1 cellular context compared by ENCODE assay signal in the genomic region with DNA sequence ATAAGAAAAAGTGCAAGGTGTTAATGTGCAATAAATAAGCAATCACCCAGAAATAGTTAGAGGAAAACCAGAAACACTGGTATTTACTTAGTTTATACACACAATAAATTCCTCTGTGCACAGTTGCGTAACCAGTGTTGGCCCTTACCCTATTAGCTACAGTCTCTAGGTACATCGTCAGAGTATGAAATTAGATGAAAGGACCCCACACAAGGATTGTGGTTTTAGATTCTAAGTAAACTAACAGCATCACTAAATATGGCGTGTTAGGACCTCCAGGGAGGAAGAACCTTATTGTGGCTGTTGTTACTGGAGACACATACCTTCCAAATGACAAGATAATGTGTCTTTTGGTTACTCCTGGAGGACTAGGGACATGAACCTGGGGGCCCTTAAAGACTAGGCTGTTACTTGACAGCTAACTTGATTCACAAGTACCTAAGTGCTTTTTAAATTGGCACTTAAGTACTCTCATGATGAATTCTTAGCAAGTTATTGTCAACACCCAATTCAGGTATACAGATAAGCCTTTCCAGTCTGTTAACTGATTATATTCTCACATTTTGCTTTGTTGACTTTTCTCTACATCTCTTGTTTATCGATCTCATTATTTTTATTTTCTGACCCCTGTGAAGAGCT.
TF ChIP-seq lines count a peak whose summit lies in the region.

No MANE protein-coding gene starts in this region.

TF ChIP-seq in HepG2, 621 proteins besides CTCF, POLR2A, EP300 and RAD21 (continued from another document and continues in another):
- no peak for TF ChIP-seq ZZZ3 (CRISPR knock-in tag; IDR thresholded peaks at IDR 0.05; ENCODE audit: borderline replicate concordance)
- TF ChIP-seq, protein P1, sequence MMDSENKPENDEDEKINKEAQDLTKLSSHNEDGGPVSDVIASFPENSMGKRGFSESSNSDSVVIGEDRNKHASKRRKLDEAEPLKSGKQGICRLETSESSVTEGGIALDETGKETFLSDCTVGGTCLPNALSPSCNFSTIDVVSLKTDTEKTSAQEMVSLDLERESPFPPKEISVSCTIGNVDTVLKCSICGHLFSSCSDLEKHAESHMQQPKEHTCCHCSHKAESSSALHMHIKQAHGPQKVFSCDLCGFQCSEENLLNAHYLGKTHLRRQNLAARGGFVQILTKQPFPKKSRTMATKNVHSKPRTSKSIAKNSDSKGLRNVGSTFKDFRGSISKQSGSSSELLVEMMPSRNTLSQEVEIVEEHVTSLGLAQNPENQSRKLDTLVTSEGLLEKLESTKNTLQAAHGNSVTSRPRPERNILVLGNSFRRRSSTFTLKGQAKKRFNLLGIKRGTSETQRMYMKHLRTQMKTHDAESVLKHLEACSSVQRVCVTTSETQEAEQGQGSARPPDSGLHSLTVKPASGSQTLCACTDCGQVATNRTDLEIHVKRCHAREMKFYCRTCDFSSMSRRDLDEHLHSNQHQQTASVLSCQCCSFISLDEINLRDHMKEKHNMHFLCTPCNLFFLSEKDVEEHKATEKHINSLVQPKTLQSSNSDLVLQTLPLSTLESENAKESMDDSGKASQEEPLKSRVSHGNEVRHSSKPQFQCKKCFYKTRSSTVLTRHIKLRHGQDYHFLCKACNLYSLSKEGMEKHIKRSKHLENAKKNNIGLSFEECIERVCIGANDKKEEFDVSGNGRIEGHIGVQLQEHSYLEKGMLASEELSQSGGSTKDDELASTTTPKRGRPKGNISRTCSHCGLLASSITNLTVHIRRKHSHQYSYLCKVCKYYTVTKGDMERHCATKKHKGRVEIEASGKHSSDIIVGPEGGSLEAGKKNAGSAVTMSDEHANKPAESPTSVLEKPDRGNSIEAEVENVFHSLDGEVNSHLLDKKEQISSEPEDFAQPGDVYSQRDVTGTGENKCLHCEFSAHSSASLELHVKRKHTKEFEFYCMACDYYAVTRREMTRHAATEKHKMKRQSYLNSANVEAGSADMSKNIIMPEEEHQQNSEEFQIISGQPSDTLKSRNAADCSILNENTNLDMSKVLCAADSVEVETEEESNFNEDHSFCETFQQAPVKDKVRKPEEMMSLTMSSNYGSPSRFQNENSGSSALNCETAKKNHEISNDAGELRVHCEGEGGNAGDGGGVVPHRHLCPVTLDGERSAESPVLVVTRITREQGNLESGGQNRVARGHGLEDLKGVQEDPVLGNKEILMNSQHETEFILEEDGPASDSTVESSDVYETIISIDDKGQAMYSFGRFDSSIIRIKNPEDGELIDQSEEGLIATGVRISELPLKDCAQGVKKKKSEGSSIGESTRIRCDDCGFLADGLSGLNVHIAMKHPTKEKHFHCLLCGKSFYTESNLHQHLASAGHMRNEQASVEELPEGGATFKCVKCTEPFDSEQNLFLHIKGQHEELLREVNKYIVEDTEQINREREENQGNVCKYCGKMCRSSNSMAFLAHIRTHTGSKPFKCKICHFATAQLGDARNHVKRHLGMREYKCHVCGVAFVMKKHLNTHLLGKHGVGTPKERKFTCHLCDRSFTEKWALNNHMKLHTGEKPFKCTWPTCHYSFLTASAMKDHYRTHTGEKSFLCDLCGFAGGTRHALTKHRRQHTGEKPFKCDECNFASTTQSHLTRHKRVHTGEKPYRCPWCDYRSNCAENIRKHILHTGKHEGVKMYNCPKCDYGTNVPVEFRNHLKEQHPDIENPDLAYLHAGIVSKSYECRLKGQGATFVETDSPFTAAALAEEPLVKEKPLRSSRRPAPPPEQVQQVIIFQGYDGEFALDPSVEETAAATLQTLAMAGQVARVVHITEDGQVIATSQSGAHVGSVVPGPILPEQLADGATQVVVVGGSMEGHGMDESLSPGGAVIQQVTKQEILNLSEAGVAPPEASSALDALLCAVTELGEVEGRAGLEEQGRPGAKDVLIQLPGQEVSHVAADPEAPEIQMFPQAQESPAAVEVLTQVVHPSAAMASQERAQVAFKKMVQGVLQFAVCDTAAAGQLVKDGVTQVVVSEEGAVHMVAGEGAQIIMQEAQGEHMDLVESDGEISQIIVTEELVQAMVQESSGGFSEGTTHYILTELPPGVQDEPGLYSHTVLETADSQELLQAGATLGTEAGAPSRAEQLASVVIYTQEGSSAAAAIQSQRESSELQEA (CRISPR knock-in tag; IDR thresholded peaks at IDR 0.05; ENCODE audit: not compliant biosample characterization): no peak
- no peak for TF ChIP-seq ZFAT (CRISPR knock-in tag; conservative IDR thresholded peaks at IDR 0.05)
- no peak for TF ChIP-seq TCF7L2 (IDR thresholded peaks at IDR 0.05; ENCODE audit: low read depth, low read length)
- peak; percentile 69 for TF ChIP-seq HDAC2 (CRISPR knock-in tag; IDR thresholded peaks at IDR 0.05)
- TF ChIP-seq ZNF570 (CRISPR knock-in tag; IDR thresholded peaks at IDR 0.05; ENCODE audit: borderline replicate concordance): no peak
- TF ChIP-seq ZNF670 (CRISPR knock-in tag; IDR thresholded peaks at IDR 0.05; ENCODE audit: borderline replicate concordance): no peak
- TF ChIP-seq FOXA3 (CRISPR knock-in tag; IDR thresholded peaks at IDR 0.05): peak; percentile 86
- TF ChIP-seq SOX5 (CRISPR knock-in tag; IDR thresholded peaks at IDR 0.05; ENCODE audit: borderline replicate concordance): peak; percentile 66; the same call in 1 of the 2 replicates
- TF ChIP-seq, protein P2, sequence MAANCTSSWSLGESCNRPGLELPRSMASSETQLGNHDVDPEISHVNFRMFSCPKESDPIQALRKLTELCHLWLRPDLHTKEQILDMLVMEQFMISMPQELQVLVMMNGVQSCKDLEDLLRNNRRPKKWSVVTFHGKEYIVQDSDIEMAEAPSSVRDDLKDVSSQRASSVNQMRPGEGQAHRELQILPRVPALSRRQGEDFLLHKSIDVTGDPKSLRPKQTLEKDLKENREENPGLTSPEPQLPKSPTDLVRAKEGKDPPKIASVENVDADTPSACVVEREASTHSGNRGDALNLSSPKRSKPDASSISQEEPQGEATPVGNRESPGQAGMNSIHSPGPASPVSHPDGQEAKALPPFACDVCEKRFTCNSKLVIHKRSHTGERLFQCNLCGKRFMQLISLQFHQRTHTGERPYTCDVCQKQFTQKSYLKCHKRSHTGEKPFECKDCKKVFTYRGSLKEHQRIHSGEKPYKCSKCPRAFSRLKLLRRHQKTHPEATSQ (CRISPR knock-in tag; IDR thresholded peaks at IDR 0.05; ENCODE audit: borderline replicate concordance): no peak
- TF ChIP-seq KLF6 (CRISPR knock-in tag; IDR thresholded peaks at IDR 0.05): no peak
- no peak for TF ChIP-seq ZNF773 (CRISPR knock-in tag; IDR thresholded peaks at IDR 0.05; ENCODE audit: borderline replicate concordance)
- TF ChIP-seq ZBTB7B (CRISPR knock-in tag; IDR thresholded peaks at IDR 0.05): no peak
- TF ChIP-seq, protein P3, sequence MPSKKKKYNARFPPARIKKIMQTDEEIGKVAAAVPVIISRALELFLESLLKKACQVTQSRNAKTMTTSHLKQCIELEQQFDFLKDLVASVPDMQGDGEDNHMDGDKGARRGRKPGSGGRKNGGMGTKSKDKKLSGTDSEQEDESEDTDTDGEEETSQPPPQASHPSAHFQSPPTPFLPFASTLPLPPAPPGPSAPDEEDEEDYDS (CRISPR knock-in tag; IDR thresholded peaks at IDR 0.05): no peak
- no peak for TF ChIP-seq SIN3B (IDR thresholded peaks at IDR 0.05; ENCODE audit: low read length)
- TF ChIP-seq SIX1 (CRISPR knock-in tag; IDR thresholded peaks at IDR 0.05; ENCODE audit: borderline replicate concordance): no peak
- TF ChIP-seq GABPB1 (CRISPR knock-in tag; IDR thresholded peaks at IDR 0.05): no peak
- TF ChIP-seq ZNF776 (CRISPR knock-in tag; IDR thresholded peaks at IDR 0.05): no peak
- no peak for TF ChIP-seq SMYD3 (CRISPR knock-in tag; IDR thresholded peaks at IDR 0.05)
- TF ChIP-seq ATRX (CRISPR knock-in tag; IDR thresholded peaks at IDR 0.05; ENCODE audit: borderline replicate concordance): no peak
- TF ChIP-seq ZNF775 (CRISPR knock-in tag; IDR thresholded peaks at IDR 0.05; ENCODE audit: borderline replicate concordance): no peak
- no peak for TF ChIP-seq HNRNPUL1 (IDR thresholded peaks at IDR 0.05; ENCODE audit: low read depth, low read length)
- no peak for TF ChIP-seq HOXA9 (CRISPR knock-in tag; IDR thresholded peaks at IDR 0.05; ENCODE audit: borderline replicate concordance)
- TF ChIP-seq TBP (CRISPR knock-in tag; IDR thresholded peaks at IDR 0.05): no peak
- TF ChIP-seq, protein P4, sequence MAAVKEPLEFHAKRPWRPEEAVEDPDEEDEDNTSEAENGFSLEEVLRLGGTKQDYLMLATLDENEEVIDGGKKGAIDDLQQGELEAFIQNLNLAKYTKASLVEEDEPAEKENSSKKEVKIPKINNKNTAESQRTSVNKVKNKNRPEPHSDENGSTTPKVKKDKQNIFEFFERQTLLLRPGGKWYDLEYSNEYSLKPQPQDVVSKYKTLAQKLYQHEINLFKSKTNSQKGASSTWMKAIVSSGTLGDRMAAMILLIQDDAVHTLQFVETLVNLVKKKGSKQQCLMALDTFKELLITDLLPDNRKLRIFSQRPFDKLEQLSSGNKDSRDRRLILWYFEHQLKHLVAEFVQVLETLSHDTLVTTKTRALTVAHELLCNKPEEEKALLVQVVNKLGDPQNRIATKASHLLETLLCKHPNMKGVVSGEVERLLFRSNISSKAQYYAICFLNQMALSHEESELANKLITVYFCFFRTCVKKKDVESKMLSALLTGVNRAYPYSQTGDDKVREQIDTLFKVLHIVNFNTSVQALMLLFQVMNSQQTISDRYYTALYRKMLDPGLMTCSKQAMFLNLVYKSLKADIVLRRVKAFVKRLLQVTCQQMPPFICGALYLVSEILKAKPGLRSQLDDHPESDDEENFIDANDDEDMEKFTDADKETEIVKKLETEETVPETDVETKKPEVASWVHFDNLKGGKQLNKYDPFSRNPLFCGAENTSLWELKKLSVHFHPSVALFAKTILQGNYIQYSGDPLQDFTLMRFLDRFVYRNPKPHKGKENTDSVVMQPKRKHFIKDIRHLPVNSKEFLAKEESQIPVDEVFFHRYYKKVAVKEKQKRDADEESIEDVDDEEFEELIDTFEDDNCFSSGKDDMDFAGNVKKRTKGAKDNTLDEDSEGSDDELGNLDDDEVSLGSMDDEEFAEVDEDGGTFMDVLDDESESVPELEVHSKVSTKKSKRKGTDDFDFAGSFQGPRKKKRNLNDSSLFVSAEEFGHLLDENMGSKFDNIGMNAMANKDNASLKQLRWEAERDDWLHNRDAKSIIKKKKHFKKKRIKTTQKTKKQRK (IDR thresholded peaks at IDR 0.05; ENCODE audit: low read length): no peak
- no peak for TF ChIP-seq ZNF75D (CRISPR knock-in tag; IDR thresholded peaks at IDR 0.05; ENCODE audit: borderline replicate concordance)
- TF ChIP-seq ZNF282 (IDR thresholded peaks at IDR 0.05; ENCODE audit: partially characterized antibody): no peak
- TF ChIP-seq FOXP1 (IDR thresholded peaks at IDR 0.05): no peak
- peak; percentile 78 for TF ChIP-seq FOXP1 (CRISPR knock-in tag; IDR thresholded peaks at IDR 0.05)
- no peak for TF ChIP-seq ETS1 (CRISPR knock-in tag; IDR thresholded peaks at IDR 0.05)
- TF ChIP-seq, protein P5, sequence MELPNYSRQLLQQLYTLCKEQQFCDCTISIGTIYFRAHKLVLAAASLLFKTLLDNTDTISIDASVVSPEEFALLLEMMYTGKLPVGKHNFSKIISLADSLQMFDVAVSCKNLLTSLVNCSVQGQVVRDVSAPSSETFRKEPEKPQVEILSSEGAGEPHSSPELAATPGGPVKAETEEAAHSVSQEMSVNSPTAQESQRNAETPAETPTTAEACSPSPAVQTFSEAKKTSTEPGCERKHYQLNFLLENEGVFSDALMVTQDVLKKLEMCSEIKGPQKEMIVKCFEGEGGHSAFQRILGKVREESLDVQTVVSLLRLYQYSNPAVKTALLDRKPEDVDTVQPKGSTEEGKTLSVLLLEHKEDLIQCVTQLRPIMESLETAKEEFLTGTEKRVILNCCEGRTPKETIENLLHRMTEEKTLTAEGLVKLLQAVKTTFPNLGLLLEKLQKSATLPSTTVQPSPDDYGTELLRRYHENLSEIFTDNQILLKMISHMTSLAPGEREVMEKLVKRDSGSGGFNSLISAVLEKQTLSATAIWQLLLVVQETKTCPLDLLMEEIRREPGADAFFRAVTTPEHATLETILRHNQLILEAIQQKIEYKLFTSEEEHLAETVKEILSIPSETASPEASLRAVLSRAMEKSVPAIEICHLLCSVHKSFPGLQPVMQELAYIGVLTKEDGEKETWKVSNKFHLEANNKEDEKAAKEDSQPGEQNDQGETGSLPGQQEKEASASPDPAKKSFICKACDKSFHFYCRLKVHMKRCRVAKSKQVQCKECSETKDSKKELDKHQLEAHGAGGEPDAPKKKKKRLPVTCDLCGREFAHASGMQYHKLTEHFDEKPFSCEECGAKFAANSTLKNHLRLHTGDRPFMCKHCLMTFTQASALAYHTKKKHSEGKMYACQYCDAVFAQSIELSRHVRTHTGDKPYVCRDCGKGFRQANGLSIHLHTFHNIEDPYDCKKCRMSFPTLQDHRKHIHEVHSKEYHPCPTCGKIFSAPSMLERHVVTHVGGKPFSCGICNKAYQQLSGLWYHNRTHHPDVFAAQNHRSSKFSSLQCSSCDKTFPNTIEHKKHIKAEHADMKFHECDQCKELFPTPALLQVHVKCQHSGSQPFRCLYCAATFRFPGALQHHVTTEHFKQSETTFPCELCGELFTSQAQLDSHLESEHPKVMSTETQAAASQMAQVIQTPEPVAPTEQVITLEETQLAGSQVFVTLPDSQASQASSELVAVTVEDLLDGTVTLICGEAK (IDR thresholded peaks at IDR 0.05): no peak
- TF ChIP-seq, protein P5 (CRISPR knock-in tag; IDR thresholded peaks at IDR 0.05): no peak
